ENCODE assay signal across 1 cellular context in the genomic region with DNA sequence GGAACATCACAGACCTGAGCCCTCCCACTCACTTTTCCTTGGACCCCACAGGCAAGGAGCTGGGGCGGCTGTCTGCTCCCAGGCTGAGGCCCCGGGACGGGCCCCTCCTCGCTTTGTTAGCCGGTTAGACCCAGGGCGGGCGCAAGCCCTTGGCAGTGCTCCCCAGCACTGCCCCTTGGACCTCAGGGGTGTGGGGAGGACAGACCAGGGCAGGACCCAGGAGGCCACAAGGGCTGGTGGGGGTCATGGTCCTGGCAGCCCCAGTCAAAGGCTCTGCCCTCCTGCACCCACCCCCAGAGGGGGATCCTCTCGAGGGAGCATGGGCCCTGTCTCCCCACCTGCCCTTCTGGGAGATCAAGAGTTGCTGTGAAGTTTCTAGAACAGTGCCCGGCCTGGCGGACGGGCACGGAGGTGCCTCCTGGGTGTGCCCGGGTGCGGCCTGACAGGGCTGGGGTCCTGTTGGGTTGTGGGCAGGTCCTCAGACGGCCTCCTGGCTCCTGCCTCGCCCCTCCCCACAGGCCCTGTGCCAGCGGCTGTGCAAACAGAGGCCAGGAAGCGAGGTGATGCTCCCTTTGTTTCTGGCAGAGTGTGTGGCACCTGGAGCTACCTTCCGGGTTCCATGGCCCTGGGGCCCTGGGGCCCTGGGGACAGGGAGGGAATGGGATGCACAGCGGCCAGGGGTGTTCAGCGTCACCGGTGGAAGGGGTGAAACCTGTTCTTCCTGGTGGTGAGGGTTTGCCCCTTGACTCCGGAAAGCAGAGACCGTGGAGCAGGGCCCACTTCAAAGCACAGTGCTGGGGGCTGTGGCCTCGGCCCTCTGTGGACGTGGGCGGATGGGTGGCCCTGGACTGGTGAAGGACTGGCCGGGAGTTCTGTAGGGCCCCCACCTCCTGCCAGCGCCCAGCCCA.
TF ChIP-seq lines count a peak whose summit lies in the region.

No MANE protein-coding gene starts in this region.

TF ChIP-seq in HepG2, 621 proteins besides CTCF, POLR2A, EP300 and RAD21 (continued from another document and continues in another):
- TF ChIP-seq, protein P1, sequence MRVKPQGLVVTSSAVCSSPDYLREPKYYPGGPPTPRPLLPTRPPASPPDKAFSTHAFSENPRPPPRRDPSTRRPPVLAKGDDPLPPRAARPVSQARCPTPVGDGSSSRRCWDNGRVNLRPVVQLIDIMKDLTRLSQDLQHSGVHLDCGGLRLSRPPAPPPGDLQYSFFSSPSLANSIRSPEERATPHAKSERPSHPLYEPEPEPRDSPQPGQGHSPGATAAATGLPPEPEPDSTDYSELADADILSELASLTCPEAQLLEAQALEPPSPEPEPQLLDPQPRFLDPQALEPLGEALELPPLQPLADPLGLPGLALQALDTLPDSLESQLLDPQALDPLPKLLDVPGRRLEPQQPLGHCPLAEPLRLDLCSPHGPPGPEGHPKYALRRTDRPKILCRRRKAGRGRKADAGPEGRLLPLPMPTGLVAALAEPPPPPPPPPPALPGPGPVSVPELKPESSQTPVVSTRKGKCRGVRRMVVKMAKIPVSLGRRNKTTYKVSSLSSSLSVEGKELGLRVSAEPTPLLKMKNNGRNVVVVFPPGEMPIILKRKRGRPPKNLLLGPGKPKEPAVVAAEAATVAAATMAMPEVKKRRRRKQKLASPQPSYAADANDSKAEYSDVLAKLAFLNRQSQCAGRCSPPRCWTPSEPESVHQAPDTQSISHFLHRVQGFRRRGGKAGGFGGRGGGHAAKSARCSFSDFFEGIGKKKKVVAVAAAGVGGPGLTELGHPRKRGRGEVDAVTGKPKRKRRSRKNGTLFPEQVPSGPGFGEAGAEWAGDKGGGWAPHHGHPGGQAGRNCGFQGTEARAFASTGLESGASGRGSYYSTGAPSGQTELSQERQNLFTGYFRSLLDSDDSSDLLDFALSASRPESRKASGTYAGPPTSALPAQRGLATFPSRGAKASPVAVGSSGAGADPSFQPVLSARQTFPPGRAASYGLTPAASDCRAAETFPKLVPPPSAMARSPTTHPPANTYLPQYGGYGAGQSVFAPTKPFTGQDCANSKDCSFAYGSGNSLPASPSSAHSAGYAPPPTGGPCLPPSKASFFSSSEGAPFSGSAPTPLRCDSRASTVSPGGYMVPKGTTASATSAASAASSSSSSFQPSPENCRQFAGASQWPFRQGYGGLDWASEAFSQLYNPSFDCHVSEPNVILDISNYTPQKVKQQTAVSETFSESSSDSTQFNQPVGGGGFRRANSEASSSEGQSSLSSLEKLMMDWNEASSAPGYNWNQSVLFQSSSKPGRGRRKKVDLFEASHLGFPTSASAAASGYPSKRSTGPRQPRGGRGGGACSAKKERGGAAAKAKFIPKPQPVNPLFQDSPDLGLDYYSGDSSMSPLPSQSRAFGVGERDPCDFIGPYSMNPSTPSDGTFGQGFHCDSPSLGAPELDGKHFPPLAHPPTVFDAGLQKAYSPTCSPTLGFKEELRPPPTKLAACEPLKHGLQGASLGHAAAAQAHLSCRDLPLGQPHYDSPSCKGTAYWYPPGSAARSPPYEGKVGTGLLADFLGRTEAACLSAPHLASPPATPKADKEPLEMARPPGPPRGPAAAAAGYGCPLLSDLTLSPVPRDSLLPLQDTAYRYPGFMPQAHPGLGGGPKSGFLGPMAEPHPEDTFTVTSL (CRISPR knock-in tag; IDR thresholded peaks at IDR 0.05; ENCODE audit: borderline replicate concordance), result no peak
- TF ChIP-seq CENPT (CRISPR knock-in tag; IDR thresholded peaks at IDR 0.05; ENCODE audit: low read depth), result no peak; the same call in 1 of the 2 replicates
- TF ChIP-seq ZNF746 (CRISPR knock-in tag; IDR thresholded peaks at IDR 0.05), result peak; percentile 54
- TF ChIP-seq PHF5A (CRISPR knock-in tag; IDR thresholded peaks at IDR 0.05; ENCODE audit: low read depth, unreplicated experiment), result no peak
- TF ChIP-seq ZNF766 (CRISPR knock-in tag; IDR thresholded peaks at IDR 0.05; ENCODE audit: borderline replicate concordance), result 0 out of 2 replicates have a peak, but pooled peaks have one; percentile 10
- peak; percentile 45 for TF ChIP-seq YY1 (IDR thresholded peaks at IDR 0.05; ENCODE audit: insufficient read depth, insufficient replicate concordance, low read depth, low read length)
- TF ChIP-seq, protein P2, sequence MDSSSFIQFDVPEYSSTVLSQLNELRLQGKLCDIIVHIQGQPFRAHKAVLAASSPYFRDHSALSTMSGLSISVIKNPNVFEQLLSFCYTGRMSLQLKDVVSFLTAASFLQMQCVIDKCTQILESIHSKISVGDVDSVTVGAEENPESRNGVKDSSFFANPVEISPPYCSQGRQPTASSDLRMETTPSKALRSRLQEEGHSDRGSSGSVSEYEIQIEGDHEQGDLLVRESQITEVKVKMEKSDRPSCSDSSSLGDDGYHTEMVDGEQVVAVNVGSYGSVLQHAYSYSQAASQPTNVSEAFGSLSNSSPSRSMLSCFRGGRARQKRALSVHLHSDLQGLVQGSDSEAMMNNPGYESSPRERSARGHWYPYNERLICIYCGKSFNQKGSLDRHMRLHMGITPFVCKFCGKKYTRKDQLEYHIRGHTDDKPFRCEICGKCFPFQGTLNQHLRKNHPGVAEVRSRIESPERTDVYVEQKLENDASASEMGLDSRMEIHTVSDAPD (CRISPR knock-in tag; IDR thresholded peaks at IDR 0.05), result peak; percentile 11; the same call in 1 of the 2 replicates
- TF ChIP-seq PHF21A (CRISPR knock-in tag; IDR thresholded peaks at IDR 0.05), result peak; percentile 79
- no peak for TF ChIP-seq STAT5B (CRISPR knock-in tag; IDR thresholded peaks at IDR 0.05)
- TF ChIP-seq KAT8 (CRISPR knock-in tag; IDR thresholded peaks at IDR 0.05), result peak; percentile 76
- TF ChIP-seq PPARG (CRISPR knock-in tag; conservative IDR thresholded peaks at IDR 0.05), result no peak
- TF ChIP-seq JDP2 (CRISPR knock-in tag; IDR thresholded peaks at IDR 0.05; ENCODE audit: borderline replicate concordance), result no peak; the same call in 1 of the 2 replicates
- TF ChIP-seq TGIF2 (CRISPR knock-in tag; IDR thresholded peaks at IDR 0.05), result peak; percentile 81
- TF ChIP-seq, protein P3, sequence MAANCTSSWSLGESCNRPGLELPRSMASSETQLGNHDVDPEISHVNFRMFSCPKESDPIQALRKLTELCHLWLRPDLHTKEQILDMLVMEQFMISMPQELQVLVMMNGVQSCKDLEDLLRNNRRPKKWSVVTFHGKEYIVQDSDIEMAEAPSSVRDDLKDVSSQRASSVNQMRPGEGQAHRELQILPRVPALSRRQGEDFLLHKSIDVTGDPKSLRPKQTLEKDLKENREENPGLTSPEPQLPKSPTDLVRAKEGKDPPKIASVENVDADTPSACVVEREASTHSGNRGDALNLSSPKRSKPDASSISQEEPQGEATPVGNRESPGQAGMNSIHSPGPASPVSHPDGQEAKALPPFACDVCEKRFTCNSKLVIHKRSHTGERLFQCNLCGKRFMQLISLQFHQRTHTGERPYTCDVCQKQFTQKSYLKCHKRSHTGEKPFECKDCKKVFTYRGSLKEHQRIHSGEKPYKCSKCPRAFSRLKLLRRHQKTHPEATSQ (CRISPR knock-in tag; IDR thresholded peaks at IDR 0.05; ENCODE audit: borderline replicate concordance), result no peak
- TF ChIP-seq, protein P4, sequence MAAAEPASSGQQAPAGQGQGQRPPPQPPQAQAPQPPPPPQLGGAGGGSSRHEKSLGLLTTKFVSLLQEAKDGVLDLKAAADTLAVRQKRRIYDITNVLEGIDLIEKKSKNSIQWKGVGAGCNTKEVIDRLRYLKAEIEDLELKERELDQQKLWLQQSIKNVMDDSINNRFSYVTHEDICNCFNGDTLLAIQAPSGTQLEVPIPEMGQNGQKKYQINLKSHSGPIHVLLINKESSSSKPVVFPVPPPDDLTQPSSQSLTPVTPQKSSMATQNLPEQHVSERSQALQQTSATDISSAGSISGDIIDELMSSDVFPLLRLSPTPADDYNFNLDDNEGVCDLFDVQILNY (CRISPR knock-in tag; conservative IDR thresholded peaks at IDR 0.05), result no peak
- 0 out of 2 replicates have a peak, but pooled peaks have one; percentile 64 for TF ChIP-seq ZFP37 (CRISPR knock-in tag; IDR thresholded peaks at IDR 0.05; ENCODE audit: borderline replicate concordance)
- TF ChIP-seq, protein P5, sequence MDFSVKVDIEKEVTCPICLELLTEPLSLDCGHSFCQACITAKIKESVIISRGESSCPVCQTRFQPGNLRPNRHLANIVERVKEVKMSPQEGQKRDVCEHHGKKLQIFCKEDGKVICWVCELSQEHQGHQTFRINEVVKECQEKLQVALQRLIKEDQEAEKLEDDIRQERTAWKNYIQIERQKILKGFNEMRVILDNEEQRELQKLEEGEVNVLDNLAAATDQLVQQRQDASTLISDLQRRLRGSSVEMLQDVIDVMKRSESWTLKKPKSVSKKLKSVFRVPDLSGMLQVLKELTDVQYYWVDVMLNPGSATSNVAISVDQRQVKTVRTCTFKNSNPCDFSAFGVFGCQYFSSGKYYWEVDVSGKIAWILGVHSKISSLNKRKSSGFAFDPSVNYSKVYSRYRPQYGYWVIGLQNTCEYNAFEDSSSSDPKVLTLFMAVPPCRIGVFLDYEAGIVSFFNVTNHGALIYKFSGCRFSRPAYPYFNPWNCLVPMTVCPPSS (IDR thresholded peaks at IDR 0.05), result no peak
- TF ChIP-seq, protein P6, sequence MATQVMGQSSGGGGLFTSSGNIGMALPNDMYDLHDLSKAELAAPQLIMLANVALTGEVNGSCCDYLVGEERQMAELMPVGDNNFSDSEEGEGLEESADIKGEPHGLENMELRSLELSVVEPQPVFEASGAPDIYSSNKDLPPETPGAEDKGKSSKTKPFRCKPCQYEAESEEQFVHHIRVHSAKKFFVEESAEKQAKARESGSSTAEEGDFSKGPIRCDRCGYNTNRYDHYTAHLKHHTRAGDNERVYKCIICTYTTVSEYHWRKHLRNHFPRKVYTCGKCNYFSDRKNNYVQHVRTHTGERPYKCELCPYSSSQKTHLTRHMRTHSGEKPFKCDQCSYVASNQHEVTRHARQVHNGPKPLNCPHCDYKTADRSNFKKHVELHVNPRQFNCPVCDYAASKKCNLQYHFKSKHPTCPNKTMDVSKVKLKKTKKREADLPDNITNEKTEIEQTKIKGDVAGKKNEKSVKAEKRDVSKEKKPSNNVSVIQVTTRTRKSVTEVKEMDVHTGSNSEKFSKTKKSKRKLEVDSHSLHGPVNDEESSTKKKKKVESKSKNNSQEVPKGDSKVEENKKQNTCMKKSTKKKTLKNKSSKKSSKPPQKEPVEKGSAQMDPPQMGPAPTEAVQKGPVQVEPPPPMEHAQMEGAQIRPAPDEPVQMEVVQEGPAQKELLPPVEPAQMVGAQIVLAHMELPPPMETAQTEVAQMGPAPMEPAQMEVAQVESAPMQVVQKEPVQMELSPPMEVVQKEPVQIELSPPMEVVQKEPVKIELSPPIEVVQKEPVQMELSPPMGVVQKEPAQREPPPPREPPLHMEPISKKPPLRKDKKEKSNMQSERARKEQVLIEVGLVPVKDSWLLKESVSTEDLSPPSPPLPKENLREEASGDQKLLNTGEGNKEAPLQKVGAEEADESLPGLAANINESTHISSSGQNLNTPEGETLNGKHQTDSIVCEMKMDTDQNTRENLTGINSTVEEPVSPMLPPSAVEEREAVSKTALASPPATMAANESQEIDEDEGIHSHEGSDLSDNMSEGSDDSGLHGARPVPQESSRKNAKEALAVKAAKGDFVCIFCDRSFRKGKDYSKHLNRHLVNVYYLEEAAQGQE (IDR thresholded peaks at IDR 0.05; ENCODE audit: borderline replicate concordance in 1 of 2, low read depth in 1 of 2, low read length in 2 of 2), result no peak
- TF ChIP-seq, protein P7, sequence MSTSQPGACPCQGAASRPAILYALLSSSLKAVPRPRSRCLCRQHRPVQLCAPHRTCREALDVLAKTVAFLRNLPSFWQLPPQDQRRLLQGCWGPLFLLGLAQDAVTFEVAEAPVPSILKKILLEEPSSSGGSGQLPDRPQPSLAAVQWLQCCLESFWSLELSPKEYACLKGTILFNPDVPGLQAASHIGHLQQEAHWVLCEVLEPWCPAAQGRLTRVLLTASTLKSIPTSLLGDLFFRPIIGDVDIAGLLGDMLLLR (CRISPR knock-in tag; IDR thresholded peaks at IDR 0.05), result no peak
- TF ChIP-seq ZC3H13 (CRISPR knock-in tag; IDR thresholded peaks at IDR 0.05), result peak; percentile 98
- TF ChIP-seq, protein P8, sequence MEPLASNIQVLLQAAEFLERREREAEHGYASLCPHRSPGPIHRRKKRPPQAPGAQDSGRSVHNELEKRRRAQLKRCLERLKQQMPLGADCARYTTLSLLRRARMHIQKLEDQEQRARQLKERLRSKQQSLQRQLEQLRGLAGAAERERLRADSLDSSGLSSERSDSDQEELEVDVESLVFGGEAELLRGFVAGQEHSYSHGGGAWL (CRISPR knock-in tag; IDR thresholded peaks at IDR 0.05), result peak; percentile 76
- no peak for TF ChIP-seq ZNF850 (CRISPR knock-in tag; conservative IDR thresholded peaks at IDR 0.05)
- TF ChIP-seq ZSCAN31 (CRISPR knock-in tag; IDR thresholded peaks at IDR 0.05; ENCODE audit: low read depth), result no peak
- TF ChIP-seq NCOA5 (CRISPR knock-in tag; IDR thresholded peaks at IDR 0.05), result no peak
- no peak for TF ChIP-seq ONECUT2 (CRISPR knock-in tag; IDR thresholded peaks at IDR 0.05)
- TF ChIP-seq MAFK (conservative IDR thresholded peaks at IDR 0.05 in 1 of 2, IDR thresholded peaks at IDR 0.05 in 1 of 2; ENCODE audit: low read length in 2 of 2), result no peak
- TF ChIP-seq STAG1 (CRISPR knock-in tag; IDR thresholded peaks at IDR 0.05), result no peak
- no peak for TF ChIP-seq ZNF75D (CRISPR knock-in tag; IDR thresholded peaks at IDR 0.05; ENCODE audit: borderline replicate concordance)
- TF ChIP-seq, protein P9, sequence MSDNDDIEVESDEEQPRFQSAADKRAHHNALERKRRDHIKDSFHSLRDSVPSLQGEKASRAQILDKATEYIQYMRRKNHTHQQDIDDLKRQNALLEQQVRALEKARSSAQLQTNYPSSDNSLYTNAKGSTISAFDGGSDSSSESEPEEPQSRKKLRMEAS (IDR thresholded peaks at IDR 0.05), result peak; percentile 45
- TF ChIP-seq ZNF674 (CRISPR knock-in tag; IDR thresholded peaks at IDR 0.05; ENCODE audit: low read depth), result no peak
- peak; percentile 35; the same call in 1 of the 2 replicates for TF ChIP-seq ZMYM4 (CRISPR knock-in tag; IDR thresholded peaks at IDR 0.05)
- TF ChIP-seq, protein P10, sequence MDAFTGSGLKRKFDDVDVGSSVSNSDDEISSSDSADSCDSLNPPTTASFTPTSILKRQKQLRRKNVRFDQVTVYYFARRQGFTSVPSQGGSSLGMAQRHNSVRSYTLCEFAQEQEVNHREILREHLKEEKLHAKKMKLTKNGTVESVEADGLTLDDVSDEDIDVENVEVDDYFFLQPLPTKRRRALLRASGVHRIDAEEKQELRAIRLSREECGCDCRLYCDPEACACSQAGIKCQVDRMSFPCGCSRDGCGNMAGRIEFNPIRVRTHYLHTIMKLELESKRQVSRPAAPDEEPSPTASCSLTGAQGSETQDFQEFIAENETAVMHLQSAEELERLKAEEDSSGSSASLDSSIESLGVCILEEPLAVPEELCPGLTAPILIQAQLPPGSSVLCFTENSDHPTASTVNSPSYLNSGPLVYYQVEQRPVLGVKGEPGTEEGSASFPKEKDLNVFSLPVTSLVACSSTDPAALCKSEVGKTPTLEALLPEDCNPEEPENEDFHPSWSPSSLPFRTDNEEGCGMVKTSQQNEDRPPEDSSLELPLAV (CRISPR knock-in tag; conservative IDR thresholded peaks at IDR 0.05; ENCODE audit: low read depth), result no peak
- no peak for TF ChIP-seq CENPX (CRISPR knock-in tag; IDR thresholded peaks at IDR 0.05)
- no peak for TF ChIP-seq ZNF577 (CRISPR knock-in tag; IDR thresholded peaks at IDR 0.05; ENCODE audit: borderline replicate concordance, low read depth)
- TF ChIP-seq, protein P11, sequence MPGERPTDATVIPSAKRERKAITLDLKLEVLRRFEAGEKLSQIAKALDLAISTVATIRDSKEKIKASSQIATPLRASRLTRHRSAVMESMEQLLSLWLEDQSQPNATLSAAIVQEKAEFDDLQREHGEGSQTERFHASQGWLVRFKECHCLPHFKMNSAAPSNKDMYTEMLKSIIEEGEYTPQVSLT (CRISPR knock-in tag; IDR thresholded peaks at IDR 0.05; ENCODE audit: borderline replicate concordance, low read depth), result peak; percentile 53; the same call in 1 of the 2 replicates
- no peak for TF ChIP-seq ZNF44 (CRISPR knock-in tag; IDR thresholded peaks at IDR 0.05)
- peak; percentile 84; the same call in 1 of the 2 replicates for TF ChIP-seq DNMT3B (CRISPR knock-in tag; conservative IDR thresholded peaks at IDR 0.05)
- TF ChIP-seq NFE2L2 (IDR thresholded peaks at IDR 0.05; ENCODE audit: low read length), result no peak
- TF ChIP-seq ZMYM2 (CRISPR knock-in tag; IDR thresholded peaks at IDR 0.05), result peak; percentile 22; the same call in 1 of the 2 replicates
